In genomic region chr2:237140689-237141285, GRCh38 we compare ENCODE assay signal across 18 cellular contexts.
"Had no signal": no experiment of that assay in that cellular context is flagged by ENCODE, and none has a peak within 500 bp of the region (broad histone marks: within the 10 kb centered on the region; RNA-seq: fewer than 3 reads in every experiment).

No MANE protein-coding gene starts in this region.

- DNase-seq: activated CD4-positive, alpha-beta T cell treated with anti-CD3 and anti-CD28 coated beads, Interleukin-2, amount 10 ng/mL, durations not matched to agents 24 days and 14 days; activated effector memory CD4-positive, alpha-beta T cell treated with Interleukin-2 at 50 U/mL for 16 hours; activated T-cell treated with anti-CD3 and anti-CD28 coated beads, Interleukin-2, amount 50 U/mL, for 24 hours; effector CD4-positive, alpha-beta T cell; kidney; naive thymus-derived CD4-positive, alpha-beta T cell; Right ventricle myocardium superior; stimulated activated CD4-positive, alpha-beta T cell treated with anti-CD3 and anti-CD28 coated beads, Interleukin-4, amount 100 ng/mL, for 1 hour; T-helper 17 cell had no signal

- H3K27ac Mint-ChIP-seq: activated CD4-positive, alpha-beta T cell treated with anti-CD3 and anti-CD28 coated beads, Interleukin-2, amount 10 ng/mL, durations not matched to agents 24 days and 14 days; activated naive CD8-positive, alpha-beta T cell; activated T-cell treated with anti-CD3 and anti-CD28 coated beads, Interleukin-2, amount 50 U/mL, for 24 hours; mesothelial cell of epicardium; naive thymus-derived CD4-positive, alpha-beta T cell; T-helper 17 cell; type B pancreatic cell; WTC11 had no signal

- H3K4me1 Mint-ChIP-seq: activated CD4-positive, alpha-beta T cell treated with anti-CD3 and anti-CD28 coated beads, Interleukin-2, amount 10 ng/mL, durations not matched to agents 24 days and 14 days; mesothelial cell of epicardium; naive thymus-derived CD4-positive, alpha-beta T cell; T-helper 17 cell; WTC11 had no signal

- H3K27ac ChIP-seq: ascending aorta, cardiac muscle cell, hepatocyte, neutrophil, psoas muscle had no signal

- H3K4me2 ChIP-seq: hepatocyte had no signal

- H3K27me3 Mint-ChIP-seq: activated naive CD8-positive, alpha-beta T cell; T-helper 17 cell had no signal

- H3K4me3 Mint-ChIP-seq: activated CD4-positive, alpha-beta T cell treated with anti-CD3 and anti-CD28 coated beads, Interleukin-2, amount 10 ng/mL, durations not matched to agents 24 days and 14 days; activated naive CD8-positive, alpha-beta T cell; activated T-cell treated with anti-CD3 and anti-CD28 coated beads, Interleukin-2, amount 50 U/mL, for 24 hours; mesothelial cell of epicardium; naive thymus-derived CD4-positive, alpha-beta T cell; T-helper 17 cell; type B pancreatic cell; WTC11 had no signal

- H3K9me3 ChIP-seq: ascending aorta, neutrophil, psoas muscle had no signal

- H3K79me2 ChIP-seq: hepatocyte had no signal

- H3K36me3 Mint-ChIP-seq: type B pancreatic cell had no signal

- H3K36me3 ChIP-seq: ascending aorta, cardiac muscle cell, neutrophil had no signal

- H2AFZ ChIP-seq: hepatocyte had no signal

- H3K4me3 ChIP-seq: ascending aorta, cardiac muscle cell, hepatocyte, psoas muscle had no signal

- H3K4me1 ChIP-seq: ascending aorta, psoas muscle had no signal

- H3K27me3 ChIP-seq: ascending aorta, cardiac muscle cell, hepatocyte, neutrophil had no signal
